13 cellular contexts compared by ENCODE assay signal in the genomic region with DNA sequence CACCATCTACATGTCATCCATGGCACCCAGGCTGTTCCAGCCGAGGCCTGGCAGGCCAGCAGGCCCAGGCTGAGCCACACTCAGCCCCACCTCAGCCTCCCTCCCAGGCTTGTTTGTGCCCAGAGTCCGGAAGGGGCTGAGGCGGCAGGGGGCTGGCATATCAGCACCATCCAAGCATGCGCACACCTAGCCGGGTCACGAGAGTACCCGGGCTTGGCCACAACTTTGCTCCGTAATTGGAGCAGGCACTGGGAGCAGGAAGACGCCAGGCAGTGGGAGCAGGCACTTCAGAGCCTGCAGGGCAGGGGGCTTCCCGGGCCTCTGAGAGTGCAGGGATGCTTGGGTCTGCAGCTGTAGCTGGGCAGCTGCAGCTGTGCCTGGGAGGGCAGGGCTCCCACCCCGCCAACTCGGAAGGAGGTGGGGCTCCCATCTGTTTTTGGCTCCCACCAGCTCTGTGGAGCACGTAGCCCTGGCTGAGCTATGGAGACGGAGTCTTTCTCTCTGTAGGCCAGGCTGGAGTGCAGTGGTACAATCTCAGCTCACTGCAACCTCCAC. TPM values are rescaled to one million over a fixed set of nuclear protein-coding genes. Genes with fewer than 3 reads are reported as not detected.
DNase-seq lines count a peak whose midpoint lies in the region; ATAC-seq and TF ChIP-seq lines count a peak whose summit lies in the region.
"Had no signal": no experiment of that assay in that cellular context is flagged by ENCODE, and none has a peak within 500 bp of the region (broad histone marks: within the 10 kb centered on the region; RNA-seq: fewer than 3 reads in every experiment).

No MANE protein-coding gene starts in this region.

- no peak overlapping the region for H2BK15ac ChIP-seq in neuronal stem cell (ENCODE audit: low read length)

- H2BK12ac ChIP-seq in neuronal stem cell (ENCODE audit: low read length): no peak overlapping the region

- TF ChIP-seq POLR2A in spleen (IDR thresholded peaks at IDR 0.05): no peak

- H3K4me2 ChIP-seq in neuronal stem cell (ENCODE audit: insufficient read depth, low read length, poor library complexity, severe bottlenecking): no peak overlapping the region
- H3K4me2 ChIP-seq: GM23338 had no signal

- H3K9me3 ChIP-seq in heart right ventricle (no peaks in the 10 kb centered on the region), neuronal stem cell (replicated peaks in 1 of 2; ENCODE audit: control insufficient read depth in 2 of 2, insufficient read depth in 1 of 2, low read depth in 1 of 2, low read length in 2 of 2) (no peaks in the 10 kb centered on the region), spleen (no peaks in the 10 kb centered on the region)

- H3K14ac ChIP-seq in neuronal stem cell (ENCODE audit: low read length): no peak overlapping the region

- H3K18ac ChIP-seq in neuronal stem cell (ENCODE audit: low read length): peak overlapping the region; percentile 18

- intact Hi-C loops in Right ventricle myocardium superior (cut with DNase I) (no loop called here), heart right ventricle (cut with DNase I) (no loop called here), spleen (cut with DNase I; ENCODE audit: low total_unique reads) (no loop called here), left cardiac atrium (cut with DNase I) (loop anchor here in 1 of 2 donors (10.0 kb wide), 1 partner anchor 199 kb away; the partner anchor contains the start of gene FAM241B)

- no peak overlapping the region for H2BK5ac ChIP-seq in neuronal stem cell (ENCODE audit: low read length)

- no peak overlapping the region for H4K8ac ChIP-seq in neuronal stem cell (ENCODE audit: low read depth, low read length)

- H3K36me3 ChIP-seq in heart right ventricle (no peaks in the 10 kb centered on the region), neuronal stem cell (replicated peaks in 1 of 2; ENCODE audit: control insufficient read depth in 2 of 2, insufficient read depth in 2 of 2, low read length in 2 of 2) (no peaks in the 10 kb centered on the region), spleen (no peaks in the 10 kb centered on the region)

- H3K27ac Mint-ChIP-seq in T-cell: no peak overlapping the region
- H3K27ac Mint-ChIP-seq: B cell; CD8-positive, alpha-beta T cell; GM23338 had no signal

- H3K27me3 Mint-ChIP-seq in T-cell: peaks cover 9 to 18% of the 10 kb centered on the region in 2 donors

- POLR2A ChIA-PET in T-cell (lab: Charles Lee): no interaction called here

- H2AK5ac ChIP-seq in neuronal stem cell (ENCODE audit: low read depth, low read length): peak overlapping the region; percentile 51

- CTCF ChIA-PET in T-cell (lab: Charles Lee): interaction anchor here in 1 of 2 donors (0.9 kb wide), 1 partner anchor 8 kb away, joined by 4 read pairs; no protein-coding TSS in a partner anchor

- TF ChIP-seq CTCF in heart right ventricle (IDR thresholded peaks at IDR 0.05) (no peak), spleen (IDR thresholded peaks at IDR 0.05 in 8 of 11, conservative IDR thresholded peaks at IDR 0.05 in 3 of 11) (no peak)

- no peak overlapping the region for H3K4me3 Mint-ChIP-seq in T-cell
- H3K4me3 Mint-ChIP-seq: B cell; CD8-positive, alpha-beta T cell; GM23338 had no signal

- no peak overlapping the region for H2BK120ac ChIP-seq in neuronal stem cell (ENCODE audit: low read depth, low read length)

- no peak overlapping the region for H3K23ac ChIP-seq in neuronal stem cell (ENCODE audit: low read depth, low read length, poor library complexity)

- no peak overlapping the region for H3K4me3 ChIP-seq in heart right ventricle
- H3K4me3 ChIP-seq in neuronal stem cell (ENCODE audit: low read length in 2 of 2): peak overlapping the region in 1 of 2 donors; percentile 55
- no peak overlapping the region for H3K4me3 ChIP-seq in spleen
- H3K4me3 ChIP-seq: BLaER1 treated with 17β-estradiol and CSF1 and Interleukin-3, amounts not matched to agents 10 nM and 100 nM; GM23338 had no signal

- no peak overlapping the region for H2AFZ ChIP-seq in neuronal stem cell (ENCODE audit: low read length)
- H2AFZ ChIP-seq: GM23338 had no signal

- DNase-seq in Right ventricle myocardium superior (peak; percentile 22), heart right ventricle (no peak), neuronal stem cell (ENCODE audit: low spot score) (no peak), spleen (peak; percentile 46), T-cell (no peak), left cardiac atrium (no peak)
- DNase-seq: Calu3; CD8-positive, alpha-beta T cell; HCEC 1CT had no signal

- no peak overlapping the region for H3K27ac ChIP-seq in heart right ventricle
- no peak overlapping the region for H3K27ac ChIP-seq in neuronal stem cell (replicated peaks; ENCODE audit: low read length)
- H3K27ac ChIP-seq in spleen: no peak overlapping the region

- no peaks in the 10 kb centered on the region for H3K79me1 ChIP-seq in neuronal stem cell (ENCODE audit: low read depth, low read length)

- H3K27me3 ChIP-seq in heart right ventricle (no peaks in the 10 kb centered on the region), neuronal stem cell (ENCODE audit: control insufficient read depth in 3 of 3, insufficient read depth in 3 of 3, low read depth in 1 of 3, low read length in 3 of 3) (peaks cover 0 to 33% (median 0%) of the 10 kb centered on the region in 3 experiments), spleen (replicated peaks in 1 of 7) (no peaks in the 10 kb centered on the region)
- H3K27me3 ChIP-seq: BLaER1 treated with 17β-estradiol and CSF1 and Interleukin-3, amounts not matched to agents 10 nM and 100 nM had no signal

- H3K9ac ChIP-seq in neuronal stem cell (ENCODE audit: low read depth, low read length, poor library complexity): peak overlapping the region; percentile 61
- H3K9ac ChIP-seq: BLaER1 treated with 17β-estradiol and CSF1 and Interleukin-3, amounts not matched to agents 10 nM and 100 nM had no signal

- H3K9me3 Mint-ChIP-seq in T-cell: no peaks in the 10 kb centered on the region
- H3K9me3 Mint-ChIP-seq: CD8-positive, alpha-beta T cell had no signal

- H3K4me1 Mint-ChIP-seq in T-cell: no peaks in the 10 kb centered on the region
- H3K4me1 Mint-ChIP-seq: B cell had no signal

- 93 to 97% methylated on average over 14 of the region's 14 CpGs for WGBS in heart right ventricle, 2 donors
- no CpG with 5 or more reads among the region's 14 CpGs for WGBS in neuronal stem cell (ENCODE audit: extremely low coverage in 2 of 2, insufficient read length in 2 of 2, insufficient replicate concordance in 1 of 2), 2 donors
- WGBS in spleen, 5 donors: 90 to 95% (median 91%) methylated on average over 8 to 14 of the region's 14 CpGs

- no peak overlapping the region for H4K91ac ChIP-seq in neuronal stem cell (ENCODE audit: low read depth, low read length, poor library complexity)

- peaks cover 6 to 31% (median 19%) of the 10 kb centered on the region in 9 donors for H3K4me1 ChIP-seq in heart right ventricle
- H3K4me1 ChIP-seq in neuronal stem cell (ENCODE audit: control insufficient read depth in 2 of 2, insufficient read depth in 1 of 2, low read depth in 1 of 2, low read length in 2 of 2): no peaks in the 10 kb centered on the region
- H3K4me1 ChIP-seq in spleen: peaks cover 0 to 22% (median 7%) of the 10 kb centered on the region in 6 donors

- H3K36me3 Mint-ChIP-seq in T-cell: no peaks in the 10 kb centered on the region
- H3K36me3 Mint-ChIP-seq: CD8-positive, alpha-beta T cell had no signal

- no peak for ATAC-seq in Right ventricle myocardium superior (ENCODE audit: poor library complexity)
- ATAC-seq in heart right ventricle: no peak
- no peak for ATAC-seq in T-cell (replicated peaks in 1 of 4)
- no peak for ATAC-seq in left cardiac atrium
- ATAC-seq: CD8-positive, alpha-beta T cell; GM23338 had no signal

- no peak overlapping the region for H3K4ac ChIP-seq in neuronal stem cell (ENCODE audit: low read length)

RNA-seq across cellular contexts. Expression of gene TSPAN15, which starts 15.2 kb away (rescaled TPM):
- total RNA-seq in Right ventricle myocardium superior (9.5 TPM), heart right ventricle (10 to 100 TPM in 5 of 10 donors, 1 to 10 TPM in 5; 5.0 to 16.5 (median 9.4) TPM), spleen (10 to 100 TPM; 23.8 to 68.4 (median 50.0) TPM), T-cell (1 to 10 TPM; 2.9 to 8.2 (median 6.2) TPM), left cardiac atrium (10 to 100 TPM; 11.0 to 17.3 TPM)
- polyA plus RNA-seq in heart right ventricle (10 to 100 TPM; 15.4 to 18.2 TPM), spleen (10 to 100 TPM; 13.5 to 28.2 (median 14.5) TPM)
- 10.5 TPM for polyA plus RNA-seq in neuronal stem cell (2013, experiment 1 of 2)
- polyA plus RNA-seq in neuronal stem cell (2013, experiment 2 of 2): 10.6 TPM

RNA-seq across cellular contexts. Expression of gene TACR2, which starts 19.3 kb away (rescaled TPM):
- total RNA-seq in Right ventricle myocardium superior (0.24 TPM), heart right ventricle (under 1 TPM in 8 of 10 donors, not detected in 2; 0.15 to 0.93 (median 0.25) TPM), spleen (under 1 TPM in 3 of 7 donors, not detected in 4; 0.25 to 0.52 (median 0.34) TPM), T-cell (not detected), left cardiac atrium (under 1 TPM; 0.24 to 0.31 TPM)
- polyA plus RNA-seq in heart right ventricle (under 1 TPM in 1 of 2 donors, not detected in 1; 0.13 TPM), spleen (under 1 TPM; 0.15 to 0.36 (median 0.26) TPM)
- polyA plus RNA-seq in neuronal stem cell (2013, experiment 1 of 2): not detected
- polyA plus RNA-seq in neuronal stem cell (2013, experiment 2 of 2): not detected
- total RNA-seq: A172; B cell; CD8-positive, alpha-beta T cell; GM23338 had no signal
- polyA plus RNA-seq: GM23338 had no signal

Comparison
In these comparisons a context has a peak if more than half of its experiments do, and no peak if none do; other contexts are left out.
1. DNase-seq: peak in Right ventricle myocardium superior (single experiment) and spleen (single experiment); none in heart right ventricle (0 of 2), neuronal stem cell (single experiment), T-cell (0 of 34) and left cardiac atrium (single experiment).